20 cellular contexts compared by ENCODE assay signal in the genomic region with DNA sequence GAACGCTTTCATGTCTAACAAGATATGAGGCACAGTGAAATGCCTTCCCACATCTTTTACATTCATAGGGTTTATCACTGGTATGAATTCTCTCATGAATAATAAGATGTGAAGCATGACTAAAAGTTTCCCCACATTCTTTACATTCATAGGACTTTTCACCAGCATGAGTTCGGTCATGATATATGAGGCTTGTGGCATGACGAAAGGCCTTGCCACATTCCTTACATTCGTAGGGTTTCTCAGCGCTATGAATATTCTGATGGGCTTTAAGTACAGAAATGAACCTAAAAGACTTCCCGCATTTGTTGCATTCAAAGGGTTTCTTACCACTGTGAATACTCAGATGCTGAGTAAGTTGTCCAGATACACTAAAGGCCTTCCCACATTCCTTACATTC.
"Had no signal": no experiment of that assay in that cellular context is flagged by ENCODE, and none has a peak within 500 bp of the region (broad histone marks: within the 10 kb centered on the region; RNA-seq: fewer than 3 reads in every experiment).

No MANE protein-coding gene starts in this region.

- ATAC-seq: activated CD8-positive, alpha-beta memory T cell treated with anti-CD3 and anti-CD28 coated beads, Interleukin-2, amount 10 ng/mL, durations not matched to agents 7 days and 5 days; activated CD8-positive, alpha-beta T cell treated with anti-CD3 and anti-CD28 coated beads, Interleukin-2, amount 10 ng/mL, durations not matched to agents 7 days and 5 days; PC-3 had no signal

- H3K27ac ChIP-seq: cardiac muscle cell had no signal

- DNase-seq: activated CD4-positive, alpha-beta T cell treated with anti-CD3 and anti-CD28 coated beads for 48 hours; activated CD4-positive, alpha-beta T cell treated with anti-CD3 and anti-CD28 coated beads, Interleukin-2, amount 50 U/mL, for 4 hours; activated CD4-positive, CD25-positive, alpha-beta regulatory T cell treated with anti-CD3 and anti-CD28 coated beads, Interleukin-2, amount 50 U/mL, for 72 hours; activated CD8-positive, alpha-beta memory T cell treated with anti-CD3 and anti-CD28 coated beads, Interleukin-2, amount 10 ng/mL, durations not matched to agents 7 days and 5 days; activated CD8-positive, alpha-beta T cell treated with anti-CD3 and anti-CD28 coated beads, Interleukin-2, amount 10 ng/mL, durations not matched to agents 7 days and 5 days; activated effector memory CD4-positive, alpha-beta T cell treated with Interleukin-2 at 50 U/mL for 16 hours; activated naive CD4-positive, alpha-beta T cell; activated T-cell treated with anti-CD3 and anti-CD28 coated beads, Interleukin-2, amount 50 U/mL, for 24 hours; aorta; Kasumi-1; NCI-H1105 treated with DMSO at 0.1 percent for 48 hours; NCI-H146; NCI-H187 treated with DMSO at 0.1 percent for 48 hours; NCI-H2081 treated with DMSO at 0.1 percent for 48 hours; NCI-H446; NCI-H524; PC-3; SHP77 had no signal

- H3K4me3 ChIP-seq: cardiac muscle cell had no signal

- H3K27me3 ChIP-seq: cardiac muscle cell had no signal

- FAIRE-seq: RCC 7860 had no signal
